21 cellular contexts compared by ENCODE assay signal in genomic region chr11:61354208-61354607, GRCh38. TPM values are rescaled to one million over a fixed set of nuclear protein-coding genes. Genes with fewer than 3 reads are reported as not detected.
DNase-seq lines count a peak whose midpoint lies in the region; ATAC-seq, FAIRE-seq and TF ChIP-seq lines count a peak whose summit lies in the region.
"Had no signal": no experiment of that assay in that cellular context is flagged by ENCODE, and none has a peak within 500 bp of the region (broad histone marks: within the 10 kb centered on the region; RNA-seq: fewer than 3 reads in every experiment).

No MANE protein-coding gene starts in this region.

- intact Hi-C loops in endothelial cell of umbilical vein (cut with micrococcal nuclease): no loop called here

- H3K79me2 ChIP-seq in SU-DHL-6 (ENCODE audit: insufficient read depth, low read length) (peaks cover 36% of the 10 kb centered on the region), endothelial cell of umbilical vein (ENCODE audit: control insufficient read depth, insufficient read depth, low read length) (no peaks in the 10 kb centered on the region)

- TF ChIP-seq CTCF in HL-60 (IDR thresholded peaks at IDR 0.05; ENCODE audit: insufficient read depth, low read length) (no peak), SU-DHL-6 (IDR thresholded peaks at IDR 0.05; ENCODE audit: insufficient read depth, low read length, poor library complexity, severe bottlenecking) (no peak), endothelial cell of umbilical vein (IDR thresholded peaks at IDR 0.05; ENCODE audit: extremely low read depth in 1 of 2, insufficient read depth in 1 of 2, low read depth in 1 of 2, low read length in 2 of 2) (no peak), tibial nerve (IDR thresholded peaks at IDR 0.05) (no peak), foreskin fibroblast (IDR thresholded peaks at IDR 0.05; ENCODE audit: low read depth, low read length) (no peak)

- H3K9me3 ChIP-seq in SU-DHL-6 (ENCODE audit: insufficient read depth, low read length) (no peaks in the 10 kb centered on the region), endothelial cell of umbilical vein (replicated peaks; ENCODE audit: control insufficient read depth, insufficient read depth, low read length) (no peaks in the 10 kb centered on the region), tibial nerve (no peaks in the 10 kb centered on the region)
- H3K9me3 ChIP-seq: SK-N-SH had no signal

- H3F3A ChIP-seq in SU-DHL-6 (ENCODE audit: insufficient read depth): peaks cover 30% of the 10 kb centered on the region

- H4K20me1 ChIP-seq in SU-DHL-6 (ENCODE audit: low read depth, low read length): no peaks in the 10 kb centered on the region
- no peaks in the 10 kb centered on the region for H4K20me1 ChIP-seq in endothelial cell of umbilical vein (replicated peaks; ENCODE audit: control insufficient read depth, extremely low read depth, insufficient read depth, low read length)

- H3K27me3 ChIP-seq in HL-60 (ENCODE audit: insufficient read depth, poor library complexity, severe bottlenecking) (no peaks in the 10 kb centered on the region), SU-DHL-6 (ENCODE audit: low read length) (no peaks in the 10 kb centered on the region), endothelial cell of umbilical vein (ENCODE audit: control insufficient read depth in 2 of 2, insufficient read depth in 2 of 2, low read length in 2 of 2) (no peaks in the 10 kb centered on the region), tibial nerve (no peaks in the 10 kb centered on the region)

- no peak for ATAC-seq in stimulated activated memory B cell treated with anti-CD40 and anti-IgM and Interleukin-4, amounts not matched to agents 10 μg/mL and 1 μg/mL and 100 μg/mL, for 72 hours
- ATAC-seq in HG02884 (IDR thresholded peaks at IDR 0.05; ENCODE audit: unreplicated experiment) (no peak), HG02870 (IDR thresholded peaks at IDR 0.05; ENCODE audit: unreplicated experiment) (no peak)

- peak overlapping the region; percentile 67 for H3K27ac ChIP-seq in HL-60 (replicated peaks)
- peak overlapping the region; percentile 30 for H3K27ac ChIP-seq in SU-DHL-6 (ENCODE audit: low read depth, low read length)
- no peak overlapping the region for H3K27ac ChIP-seq in endothelial cell of umbilical vein (ENCODE audit: insufficient read depth, low read depth, low read length)
- H3K27ac ChIP-seq in tibial nerve: no peak overlapping the region

- H3K4me1 ChIP-seq in endothelial cell of umbilical vein (ENCODE audit: control insufficient read depth, extremely low read depth, insufficient read depth, low read length) (peaks cover under 1% of the 10 kb centered on the region), tibial nerve (peaks cover 0 to 9% (median 2%) of the 10 kb centered on the region in 4 donors)

- no peak for TF ChIP-seq POLR2A in endothelial cell of umbilical vein (IDR thresholded peaks at IDR 0.05; ENCODE audit: low read depth, low read length)
- no peak for TF ChIP-seq POLR2A in tibial nerve (IDR thresholded peaks at IDR 0.05)

- DNase-seq in HL-60 (ENCODE audit: low read depth in 1 of 2, low spot score in 1 of 2) (no peak), endothelial cell of umbilical vein (ENCODE audit: low read depth, low spot score) (no peak), tibial nerve (ENCODE audit: low spot score in 2 of 2) (no peak), foreskin fibroblast (no peak)
- DNase-seq: ACHN; AML-193; Calu3; CD4-positive, alpha-beta memory T cell; H7; KBM-7; NCI-H1436 treated with DMSO at 0.1 percent for 48 hours; NCI-H2029 treated with DMSO at 0.1 percent for 48 hours; NCI-H774; SHP77; SK-N-SH had no signal

- H2AFZ ChIP-seq in SU-DHL-6 (ENCODE audit: low read depth, low read length, severe bottlenecking): no peak overlapping the region
- H2AFZ ChIP-seq in endothelial cell of umbilical vein (ENCODE audit: low read depth, low read length): no peak overlapping the region

- WGBS in tibial nerve, 2 donors: 83 to 87% methylated on average over 2 of the region's 2 CpGs

- H3K4me3 Mint-ChIP-seq in stimulated activated memory B cell treated with anti-CD40 and anti-IgM and Interleukin-4, amounts not matched to agents 10 μg/mL and 1 μg/mL and 100 μg/mL, for 72 hours: peak overlapping the region; percentile 74
- H3K4me3 Mint-ChIP-seq: CD4-positive, alpha-beta memory T cell had no signal

- H3K9me3 Mint-ChIP-seq in stimulated activated memory B cell treated with anti-CD40 and anti-IgM and Interleukin-4, amounts not matched to agents 10 μg/mL and 1 μg/mL and 100 μg/mL, for 72 hours: no peaks in the 10 kb centered on the region
- H3K9me3 Mint-ChIP-seq: CD4-positive, alpha-beta memory T cell had no signal

- POLR2A ChIA-PET in endothelial cell of umbilical vein (lab: Charles Lee): no interaction called here

- peak overlapping the region; percentile 27 for H3K4me2 ChIP-seq in SU-DHL-6 (ENCODE audit: low read depth, low read length, poor library complexity, severe bottlenecking)
- H3K4me2 ChIP-seq in endothelial cell of umbilical vein (ENCODE audit: insufficient read depth, low read length): no peak overlapping the region
- H3K4me2 ChIP-seq: SK-N-SH had no signal

- TF ChIP-seq EP300 in tibial nerve (IDR thresholded peaks at IDR 0.05): no peak

- no peak overlapping the region for H3K4me3 ChIP-seq in HL-60 (replicated peaks; ENCODE audit: insufficient read depth, low read length)
- no peak overlapping the region for H3K4me3 ChIP-seq in SU-DHL-6 (ENCODE audit: insufficient read depth, low read length, poor library complexity, severe bottlenecking)
- no peak overlapping the region for H3K4me3 ChIP-seq in endothelial cell of umbilical vein (replicated peaks in 1 of 3; ENCODE audit: insufficient read depth in 1 of 3, low read depth in 1 of 3, low read length in 3 of 3)
- no peak overlapping the region for H3K4me3 ChIP-seq in tibial nerve
- H3K4me3 ChIP-seq in foreskin fibroblast (ENCODE audit: low read depth in 1 of 2, low read length in 2 of 2): no peak overlapping the region

- H3K9me2 ChIP-seq in SU-DHL-6 (replicated peaks; ENCODE audit: insufficient read depth, low read length): no peaks in the 10 kb centered on the region
- H3K9me2 ChIP-seq: SK-N-SH had no signal

- H3K27me3 Mint-ChIP-seq in stimulated activated memory B cell treated with anti-CD40 and anti-IgM and Interleukin-4, amounts not matched to agents 10 μg/mL and 1 μg/mL and 100 μg/mL, for 72 hours: no peaks in the 10 kb centered on the region
- H3K27me3 Mint-ChIP-seq: CD4-positive, alpha-beta memory T cell had no signal

- H3K4me1 Mint-ChIP-seq in stimulated activated memory B cell treated with anti-CD40 and anti-IgM and Interleukin-4, amounts not matched to agents 10 μg/mL and 1 μg/mL and 100 μg/mL, for 72 hours: peaks cover 77% of the 10 kb centered on the region

- H3K36me3 ChIP-seq in SU-DHL-6 (ENCODE audit: low read length): peaks cover 6% of the 10 kb centered on the region; the same call in 1 of the 2 replicates
- H3K36me3 ChIP-seq in endothelial cell of umbilical vein (ENCODE audit: control insufficient read depth in 2 of 2, extremely low read depth in 1 of 2, insufficient read depth in 2 of 2, low read length in 2 of 2): peaks cover 0 to 16% of the 10 kb centered on the region in 2 experiments
- peaks cover 0 to 71% (median 8%) of the 10 kb centered on the region in 3 donors for H3K36me3 ChIP-seq in tibial nerve

- no peaks in the 10 kb centered on the region for H3K9me1 ChIP-seq in endothelial cell of umbilical vein (replicated peaks; ENCODE audit: control insufficient read depth, extremely low read depth, insufficient read depth, low read length)

- CTCF ChIA-PET in endothelial cell of umbilical vein (lab: Charles Lee): interaction anchor here (1.1 to 2.7 kb wide), 6 partner anchors 9 to 100 kb away, joined by 3 to 9 read pairs (median 4); partner anchors contain the start of gene TMEM216

- dilution Hi-C loops in endothelial cell of umbilical vein (cut with MboI; ENCODE audit: extremely low pct_ligation_motif_present, low sequenced_read_pairs): no loop called here

- peaks cover 36% of the 10 kb centered on the region for H3K36me3 Mint-ChIP-seq in stimulated activated memory B cell treated with anti-CD40 and anti-IgM and Interleukin-4, amounts not matched to agents 10 μg/mL and 1 μg/mL and 100 μg/mL, for 72 hours

- FAIRE-seq in endothelial cell of umbilical vein (lab: Jason Lieb, UNC): peak; percentile 66
- FAIRE-seq: RCC 7860 had no signal

- no peak overlapping the region; the same call in 1 of the 2 replicates for H3K9ac ChIP-seq in SU-DHL-6 (ENCODE audit: low read length)
- H3K9ac ChIP-seq in endothelial cell of umbilical vein (replicated peaks; ENCODE audit: extremely low read depth, insufficient read depth, low read length): no peak overlapping the region
- H3K9ac ChIP-seq: SK-N-SH had no signal

- no TSS peak for BruUV-seq in endothelial cell of umbilical vein (replicated peaks; lab: Mats Ljungman, UMichigan)

- H3K27ac Mint-ChIP-seq in stimulated activated memory B cell treated with anti-CD40 and anti-IgM and Interleukin-4, amounts not matched to agents 10 μg/mL and 1 μg/mL and 100 μg/mL, for 72 hours: peak overlapping the region; percentile 93

RNA-seq across cellular contexts. Expression of gene CYB561A3, which starts 7.5 kb away (rescaled TPM):
- 41.6 and 44.0 TPM in 2 replicates for total RNA-seq in endothelial cell of umbilical vein
- 102 and 103 TPM in 2 replicates for polyA plus RNA-seq in endothelial cell of umbilical vein
- 58.9 and 65.6 TPM in 2 replicates for polyA plus RNA-seq in endothelial cell of umbilical vein (2011; cell fraction: cytosol; rRNA removed)
- 62.1 and 63.9 TPM in 2 replicates for polyA plus RNA-seq in endothelial cell of umbilical vein (2011; cell fraction: nucleus; rRNA removed)
- polyA plus RNA-seq in endothelial cell of umbilical vein (2012): 34.4 and 39.0 TPM in 2 replicates
- polyA minus RNA-seq in endothelial cell of umbilical vein: 83.3 and 86.3 TPM in 2 replicates
- 33.6 TPM for polyA minus RNA-seq in endothelial cell of umbilical vein (2011; cell fraction: cytosol; rRNA and poly(A)+ RNA removed)
- polyA minus RNA-seq in endothelial cell of umbilical vein (2011; cell fraction: nucleus; rRNA and poly(A)+ RNA removed): 19.2 and 21.5 TPM in 2 replicates
- 10 to 100 TPM; 44.2 to 68.2 (median 45.8) TPM for total RNA-seq in tibial nerve

RNA-seq across cellular contexts. Expression of gene TMEM138, which starts 8.0 kb away (rescaled TPM):
- total RNA-seq in endothelial cell of umbilical vein (37.9 and 43.6 TPM in 2 replicates), tibial nerve (10 to 100 TPM; 20.5 to 31.4 (median 26.9) TPM)
- polyA plus RNA-seq in endothelial cell of umbilical vein: 60.0 and 85.1 TPM in 2 replicates
- 48.1 and 55.3 TPM in 2 replicates for polyA plus RNA-seq in endothelial cell of umbilical vein (2011; cell fraction: cytosol; rRNA removed)
- 109 and 119 TPM in 2 replicates for polyA plus RNA-seq in endothelial cell of umbilical vein (2011; cell fraction: nucleus; rRNA removed)
- 37.1 and 52.5 TPM in 2 replicates for polyA plus RNA-seq in endothelial cell of umbilical vein (2012)
- 61.0 and 76.7 TPM in 2 replicates for polyA minus RNA-seq in endothelial cell of umbilical vein
- 17.6 TPM for polyA minus RNA-seq in endothelial cell of umbilical vein (2011; cell fraction: cytosol; rRNA and poly(A)+ RNA removed)
- 45.5 and 62.4 TPM in 2 replicates for polyA minus RNA-seq in endothelial cell of umbilical vein (2011; cell fraction: nucleus; rRNA and poly(A)+ RNA removed)

RNA-seq across cellular contexts. Expression of gene TKFC, which starts 21.2 kb away (rescaled TPM):
- total RNA-seq in endothelial cell of umbilical vein: 28.6 and 30.8 TPM in 2 replicates
- polyA plus RNA-seq in endothelial cell of umbilical vein: 31.7 and 34.0 TPM in 2 replicates
- polyA plus RNA-seq in endothelial cell of umbilical vein (2011; cell fraction: cytosol; rRNA removed): 16.7 and 21.4 TPM in 2 replicates
- 80.5 and 95.5 TPM in 2 replicates for polyA plus RNA-seq in endothelial cell of umbilical vein (2011; cell fraction: nucleus; rRNA removed)
- 20.7 and 27.4 TPM in 2 replicates for polyA plus RNA-seq in endothelial cell of umbilical vein (2012)
- polyA minus RNA-seq in endothelial cell of umbilical vein: 24.5 and 26.6 TPM in 2 replicates
- 45.1 TPM for polyA minus RNA-seq in endothelial cell of umbilical vein (2011; cell fraction: cytosol; rRNA and poly(A)+ RNA removed)
- polyA minus RNA-seq in endothelial cell of umbilical vein (2011; cell fraction: nucleus; rRNA and poly(A)+ RNA removed): 19.1 and 24.2 TPM in 2 replicates
- 10 to 100 TPM; 15.0 to 39.6 (median 24.5) TPM for total RNA-seq in tibial nerve

RNA-seq across cellular contexts. Expression of gene DDB1, which starts 21.3 kb away (rescaled TPM):
- total RNA-seq in endothelial cell of umbilical vein: 229 TPM in 2 replicates
- 196 and 230 TPM in 2 replicates for polyA plus RNA-seq in endothelial cell of umbilical vein
- 195 and 198 TPM in 2 replicates for polyA plus RNA-seq in endothelial cell of umbilical vein (2011; cell fraction: cytosol; rRNA removed)
- polyA plus RNA-seq in endothelial cell of umbilical vein (2011; cell fraction: nucleus; rRNA removed): 202 and 237 TPM in 2 replicates
- 160 and 171 TPM in 2 replicates for polyA plus RNA-seq in endothelial cell of umbilical vein (2012)
- polyA minus RNA-seq in endothelial cell of umbilical vein: 417 and 419 TPM in 2 replicates
- 278 TPM for polyA minus RNA-seq in endothelial cell of umbilical vein (2011; cell fraction: cytosol; rRNA and poly(A)+ RNA removed)
- polyA minus RNA-seq in endothelial cell of umbilical vein (2011; cell fraction: nucleus; rRNA and poly(A)+ RNA removed): 149 and 190 TPM in 2 replicates
- 100 to 1,000 TPM; 100 to 138 (median 113) TPM for total RNA-seq in tibial nerve

RNA-seq across cellular contexts. Expression of gene TMEM216, which starts 38.2 kb away (rescaled TPM):
- 9.8 and 10.6 TPM in 2 replicates for total RNA-seq in endothelial cell of umbilical vein
- 38.8 and 39.8 TPM in 2 replicates for polyA plus RNA-seq in endothelial cell of umbilical vein
- 25.0 and 25.4 TPM in 2 replicates for polyA plus RNA-seq in endothelial cell of umbilical vein (2011; cell fraction: cytosol; rRNA removed)
- polyA plus RNA-seq in endothelial cell of umbilical vein (2011; cell fraction: nucleus; rRNA removed): 12.1 and 14.2 TPM in 2 replicates
- polyA plus RNA-seq in endothelial cell of umbilical vein (2012): 10.9 and 12.2 TPM in 2 replicates
- polyA minus RNA-seq in endothelial cell of umbilical vein: 18.2 and 27.7 TPM in 2 replicates
- polyA minus RNA-seq in endothelial cell of umbilical vein (2011; cell fraction: cytosol; rRNA and poly(A)+ RNA removed): 2.7 TPM
- polyA minus RNA-seq in endothelial cell of umbilical vein (2011; cell fraction: nucleus; rRNA and poly(A)+ RNA removed): 4.6 and 4.9 TPM in 2 replicates
- 10 to 100 TPM; 14.2 to 21.9 (median 14.6) TPM for total RNA-seq in tibial nerve
- total RNA-seq: G401 had no signal

Comparison
In these comparisons a context has a peak if more than half of its experiments do, and no peak if none do; other contexts are left out.
1. H3K27ac ChIP-seq: peak in HL-60 (single experiment) and SU-DHL-6 (single experiment); none in endothelial cell of umbilical vein (single experiment) and tibial nerve (0 of 4).